8 cellular contexts compared by ENCODE assay signal in genomic region chr15:65189102-65189740, GRCh38. TPM values are rescaled to one million over a fixed set of nuclear protein-coding genes. Genes with fewer than 3 reads are reported as not detected.
A peak's percentile ranks its signal among the peaks of the same experiment; 100 is the strongest.
DNase-seq lines count a peak whose midpoint lies in the region; ATAC-seq, FAIRE-seq and TF ChIP-seq lines count a peak whose summit lies in the region.

No MANE protein-coding gene starts in this region.

- H3K36me3 Mint-ChIP-seq in activated T-helper 17 cell treated with anti-CD3 and anti-CD28 coated beads, Interleukin-2, amount 50 U/mL, for 72 hours (ENCODE audit: low read depth), result peaks cover 4% of the 10 kb centered on the region

- H3K4me2 ChIP-seq in A549, result peak overlapping the region; percentile 7; the same call in 2 of the 3 replicates

- TF ChIP-seq CTCF in A549 (IDR thresholded peaks at IDR 0.05) (peak; percentile 98), upper lobe of left lung (IDR thresholded peaks at IDR 0.05) (peak in 4 of 6 experiments; percentile 32 to 64 (median 52))

- no peak overlapping the region for H3K27ac ChIP-seq in A549
- no peak overlapping the region for H3K27ac ChIP-seq in upper lobe of left lung

- H3K36me3 ChIP-seq in upper lobe of left lung, result no peaks in the 10 kb centered on the region

- WGBS in A549 (ENCODE audit: missing lambda C conversion rate), result 0% methylated on average over 3 of the region's 3 CpGs
- 13 to 32% methylated on average over 3 of the region's 3 CpGs for WGBS in upper lobe of left lung, 2 donors

- TF ChIP-seq POLR2A in A549 (IDR thresholded peaks at IDR 0.05; ENCODE audit: low read length), result no peak
- no peak for TF ChIP-seq POLR2A in upper lobe of left lung (IDR thresholded peaks at IDR 0.05)

- H3K4me3 ChIP-seq in A549 (no peak overlapping the region), upper lobe of left lung (no peak overlapping the region)

- DNase-seq in A549 (ENCODE audit: low read depth in 1 of 2, low spot score in 1 of 2) (peak; percentile 74 to 79), GM03348 (ENCODE audit: low spot score) (peak; percentile 81), NCI-H2171 (lab: John Stamatoyannopoulos, UW) (peak; percentile 29), islet precursor cell (peak; percentile 59), upper lobe of left lung (no peak), cerebellar nuclear complex (lab: John Stamatoyannopoulos, UW) (no peak)

- no peaks in the 10 kb centered on the region for H3K27me3 ChIP-seq in upper lobe of left lung

- peak overlapping the region; percentile 66 for H3K27ac Mint-ChIP-seq in activated T-helper 17 cell treated with anti-CD3 and anti-CD28 coated beads, Interleukin-2, amount 50 U/mL, for 72 hours

- no peaks in the 10 kb centered on the region for H3K4me1 Mint-ChIP-seq in activated T-helper 17 cell treated with anti-CD3 and anti-CD28 coated beads, Interleukin-2, amount 50 U/mL, for 72 hours

- CTCF ChIA-PET in A549 (lab: Yijun Ruan, JAX), result interaction anchor here (0.5 to 14.7 kb wide), 21 partner anchors 11 to 129 kb away, joined by 3 to 408 read pairs (median 5); partner anchors contain the start of genes CILP, PARP16 and RNU5B-1

- FAIRE-seq in A549 (lab: Jason Lieb, UNC), result peak; percentile 36

- H3K9me3 Mint-ChIP-seq in activated T-helper 17 cell treated with anti-CD3 and anti-CD28 coated beads, Interleukin-2, amount 50 U/mL, for 72 hours, result no peaks in the 10 kb centered on the region

- no peaks in the 10 kb centered on the region for H3K9me3 ChIP-seq in A549
- no peaks in the 10 kb centered on the region for H3K9me3 ChIP-seq in upper lobe of left lung

- H3K4me1 ChIP-seq in A549, result peaks cover 16% of the 10 kb centered on the region
- H3K4me1 ChIP-seq in upper lobe of left lung, result peaks cover 0 to 10% (median 4%) of the 10 kb centered on the region in 4 donors

- H3K4me3 Mint-ChIP-seq in activated T-helper 17 cell treated with anti-CD3 and anti-CD28 coated beads, Interleukin-2, amount 50 U/mL, for 72 hours, result no peak overlapping the region

- POLR2A ChIA-PET in A549 (lab: Yijun Ruan, JAX), result interaction anchor here (1.0 kb wide), 1 partner anchor 109 kb away, joined by 3 read pairs; no protein-coding TSS in a partner anchor

- no peaks in the 10 kb centered on the region for H3K27me3 Mint-ChIP-seq in activated T-helper 17 cell treated with anti-CD3 and anti-CD28 coated beads, Interleukin-2, amount 50 U/mL, for 72 hours

- peak; percentile 22 to 28; a peak in 3 of 6 replicates for ATAC-seq in A549
- no peak for ATAC-seq in activated T-helper 17 cell treated with anti-CD3 and anti-CD28 coated beads, Interleukin-2, amount 50 U/mL, for 72 hours (replicated peaks)
- ATAC-seq in upper lobe of left lung (ENCODE audit: low FRiP score in 2 of 2), result peak in 1 of 2 donors; percentile 40
- ATAC-seq in HG02885 (IDR thresholded peaks at IDR 0.05; ENCODE audit: poor library complexity, unreplicated experiment), result no peak

- TF ChIP-seq RAD21 in A549 (conservative IDR thresholded peaks at IDR 0.05 in 1 of 2, IDR thresholded peaks at IDR 0.05 in 1 of 2), result peak; percentile 98 to 99

- TF ChIP-seq EP300 in A549 (IDR thresholded peaks at IDR 0.05) (no peak), upper lobe of left lung (IDR thresholded peaks at IDR 0.05) (no peak)

TF ChIP-seq in A549, 52 proteins besides CTCF, POLR2A, EP300 and RAD21:
- no peak for TF ChIP-seq HOXB5 (CRISPR knock-in tag; IDR thresholded peaks at IDR 0.05)
- peak; percentile 93 for TF ChIP-seq SMC3 (IDR thresholded peaks at IDR 0.05)

RNA-seq across cellular contexts. Expression of gene CLPX, which starts 4.1 kb away (rescaled TPM):
- 65.1 and 113 TPM in 2 replicates for polyA plus RNA-seq in A549 (2011; rRNA removed)
- 19.1 and 21.7 TPM in 2 replicates for polyA plus RNA-seq in A549 (2012; cell fraction: cytosol; rRNA removed)
- 14.3 and 15.2 TPM in 2 replicates for polyA plus RNA-seq in A549 (2012; cell fraction: nucleus; rRNA removed)
- polyA plus RNA-seq in A549 (2017; fragmentation: RNase III; extraction: RNeasy Plus Mini Kit Qiagen cat#74134 plus additional on column Dnase treatment), result 53.3 to 65.9 TPM (median 55.4 TPM) in 3 replicates
- 22.6 and 29.1 TPM in 2 replicates for polyA minus RNA-seq in A549 (2011; rRNA and poly(A)+ RNA removed)
- total RNA-seq in activated T-helper 17 cell treated with anti-CD3 and anti-CD28 coated beads, Interleukin-2, amount 50 U/mL, for 72 hours, result 10 to 100 TPM; 61.1 to 74.2 TPM
- 100 to 1,000 TPM in 1 of 6 donors, 10 to 100 TPM in 5; 39.3 to 105 (median 49.4) TPM for total RNA-seq in upper lobe of left lung

RNA-seq across cellular contexts. Expression of gene CILP, which starts 22.1 kb away (rescaled TPM):
- polyA plus RNA-seq in A549 (2011; rRNA removed) (0.14 and 0.21 TPM in 2 replicates), A549 (2017; fragmentation: RNase III; extraction: RNeasy Plus Mini Kit Qiagen cat#74134 plus additional on column Dnase treatment) (0.07 to 0.09 TPM (median 0.09 TPM) in 3 replicates)
- 0.08 and 0.10 TPM in 2 replicates for polyA plus RNA-seq in A549 (2012; cell fraction: cytosol; rRNA removed)
- polyA plus RNA-seq in A549 (2012; cell fraction: nucleus; rRNA removed), result 0.48 and 0.61 TPM in 2 replicates
- polyA minus RNA-seq in A549 (2011; rRNA and poly(A)+ RNA removed), result 0.15 and 0.25 TPM in 2 replicates
- total RNA-seq in activated T-helper 17 cell treated with anti-CD3 and anti-CD28 coated beads, Interleukin-2, amount 50 U/mL, for 72 hours, result under 1 TPM; 0.05 to 0.09 TPM
- total RNA-seq in upper lobe of left lung, result 1 to 10 TPM; 1.0 to 5.2 (median 2.6) TPM

RNA-seq across cellular contexts. Expression of gene PDCD7, which starts 55.6 kb away (rescaled TPM):
- 20.4 and 23.7 TPM in 2 replicates for polyA plus RNA-seq in A549 (2011; rRNA removed)
- 11.9 and 13.6 TPM in 2 replicates for polyA plus RNA-seq in A549 (2012; cell fraction: cytosol; rRNA removed)
- polyA plus RNA-seq in A549 (2012; cell fraction: nucleus; rRNA removed), result 7.2 and 10.3 TPM in 2 replicates
- polyA plus RNA-seq in A549 (2017; fragmentation: RNase III; extraction: RNeasy Plus Mini Kit Qiagen cat#74134 plus additional on column Dnase treatment), result 16.8 to 19.0 TPM (median 17.5 TPM) in 3 replicates
- 13.8 and 25.7 TPM in 2 replicates for polyA minus RNA-seq in A549 (2011; rRNA and poly(A)+ RNA removed)
- total RNA-seq in activated T-helper 17 cell treated with anti-CD3 and anti-CD28 coated beads, Interleukin-2, amount 50 U/mL, for 72 hours, result 10 to 100 TPM; 22.0 to 36.7 TPM
- 10 to 100 TPM; 14.9 to 38.8 (median 20.0) TPM for total RNA-seq in upper lobe of left lung

Comparison
In these comparisons a context has a peak if more than half of its experiments do, and no peak if none do; other contexts are left out.
1. ATAC-seq: peak in A549 (2 of 2); none in activated T-helper 17 cell treated with anti-CD3 and anti-CD28 coated beads, Interleukin-2, amount 50 U/mL, for 72 hours (single experiment) and HG02885 (single experiment).
2. DNase-seq: peak in A549 (2 of 2), GM03348 (single experiment), NCI-H2171 (single experiment) and islet precursor cell (single experiment); none in upper lobe of left lung (0 of 2) and cerebellar nuclear complex (0 of 2).